In the genomic region with DNA sequence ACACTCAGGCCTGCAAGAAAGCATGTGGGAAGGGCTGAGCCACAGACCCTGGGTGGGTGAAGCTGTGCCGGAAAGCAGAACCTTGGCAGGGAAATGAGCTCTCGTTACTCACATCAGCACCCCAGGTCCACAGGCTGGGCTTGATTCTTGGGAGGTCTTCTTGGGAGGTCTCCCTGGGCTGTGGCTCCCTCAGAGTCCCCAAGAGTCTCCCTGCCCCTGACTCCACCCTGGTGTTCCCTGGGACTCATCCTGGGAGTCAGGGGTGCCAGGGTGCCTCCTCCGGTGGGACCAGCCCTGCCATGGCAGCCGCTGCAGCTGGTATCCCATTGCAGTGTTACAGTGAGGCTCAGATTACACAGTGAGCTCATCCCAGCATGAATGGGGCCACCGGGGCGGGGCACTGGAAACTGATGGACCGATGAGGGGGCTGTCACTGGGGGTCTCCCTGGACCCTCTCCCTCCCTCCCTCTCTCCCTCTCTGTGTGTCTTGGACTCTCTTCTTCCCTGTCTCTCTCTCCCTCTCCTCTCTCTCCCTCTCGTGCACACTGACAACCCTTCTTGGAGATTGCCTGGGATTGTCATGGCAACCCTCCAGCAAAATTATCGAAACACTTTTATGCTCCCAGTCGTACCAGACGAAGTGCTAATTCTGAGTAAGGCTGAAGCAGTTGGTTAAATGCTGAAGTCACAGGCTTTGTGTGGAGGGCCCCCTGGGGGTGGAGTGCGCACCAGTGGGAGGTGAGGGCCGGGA, we compare ENCODE assay signal across 1 cellular context.
A peak's percentile ranks its signal among the peaks of the same experiment; 100 is the strongest.
TF ChIP-seq lines count a peak whose summit lies in the region.

No MANE protein-coding gene starts in this region.

TF ChIP-seq in HEK293, 187 proteins besides CTCF, POLR2A, EP300 and RAD21 (continued from another document and continues in another):
- TF ChIP-seq, protein P1, sequence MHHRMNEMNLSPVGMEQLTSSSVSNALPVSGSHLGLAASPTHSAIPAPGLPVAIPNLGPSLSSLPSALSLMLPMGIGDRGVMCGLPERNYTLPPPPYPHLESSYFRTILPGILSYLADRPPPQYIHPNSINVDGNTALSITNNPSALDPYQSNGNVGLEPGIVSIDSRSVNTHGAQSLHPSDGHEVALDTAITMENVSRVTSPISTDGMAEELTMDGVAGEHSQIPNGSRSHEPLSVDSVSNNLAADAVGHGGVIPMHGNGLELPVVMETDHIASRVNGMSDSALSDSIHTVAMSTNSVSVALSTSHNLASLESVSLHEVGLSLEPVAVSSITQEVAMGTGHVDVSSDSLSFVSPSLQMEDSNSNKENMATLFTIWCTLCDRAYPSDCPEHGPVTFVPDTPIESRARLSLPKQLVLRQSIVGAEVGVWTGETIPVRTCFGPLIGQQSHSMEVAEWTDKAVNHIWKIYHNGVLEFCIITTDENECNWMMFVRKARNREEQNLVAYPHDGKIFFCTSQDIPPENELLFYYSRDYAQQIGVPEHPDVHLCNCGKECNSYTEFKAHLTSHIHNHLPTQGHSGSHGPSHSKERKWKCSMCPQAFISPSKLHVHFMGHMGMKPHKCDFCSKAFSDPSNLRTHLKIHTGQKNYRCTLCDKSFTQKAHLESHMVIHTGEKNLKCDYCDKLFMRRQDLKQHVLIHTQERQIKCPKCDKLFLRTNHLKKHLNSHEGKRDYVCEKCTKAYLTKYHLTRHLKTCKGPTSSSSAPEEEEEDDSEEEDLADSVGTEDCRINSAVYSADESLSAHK (tag by site-specific recombination; IDR thresholded peaks at IDR 0.05), result peak; percentile 97
- TF ChIP-seq ZFP69B (tag by site-specific recombination; IDR thresholded peaks at IDR 0.05) (peak; percentile 88), SCRT1 (tag by site-specific recombination; IDR thresholded peaks at IDR 0.05; ENCODE audit: borderline replicate concordance) (no peak), PRDM10 (tag by site-specific recombination; IDR thresholded peaks at IDR 0.05) (no peak; the same call in 1 of the 2 replicates), ZNF24 (tag by site-specific recombination; IDR thresholded peaks at IDR 0.05) (peak; percentile 47; the same call in 1 of the 2 replicates), ZBTB21 (tag by site-specific recombination; IDR thresholded peaks at IDR 0.05) (0 out of 2 replicates have a peak, but pooled peaks have one; percentile 23), PATZ1 (tag by site-specific recombination; IDR thresholded peaks at IDR 0.05) (peak; percentile 89), ZNF76 (tag by site-specific recombination; IDR thresholded peaks at IDR 0.05; ENCODE audit: borderline replicate concordance, low read depth) (0 out of 2 replicates have a peak, but pooled peaks have one; percentile 26), ZNF600 (tag by site-specific recombination; IDR thresholded peaks at IDR 0.05) (peak; percentile 52; the same call in 1 of the 2 replicates), ZNF580 (tag by site-specific recombination; IDR thresholded peaks at IDR 0.05) (no peak), ZNF335 (tag by site-specific recombination; conservative IDR thresholded peaks at IDR 0.05) (no peak; the same call in 1 of the 2 replicates), ZNF311 (tag by site-specific recombination; IDR thresholded peaks at IDR 0.05; ENCODE audit: borderline replicate concordance) (no peak), ZNF843 (tag by site-specific recombination; IDR thresholded peaks at IDR 0.05) (no peak; the same call in 1 of the 2 replicates), TRIM28 (IDR thresholded peaks at IDR 0.05; ENCODE audit: borderline replicate concordance, low read length) (no peak), HOXD13 (CRISPR knock-in tag; IDR thresholded peaks at IDR 0.05; ENCODE audit: borderline replicate concordance) (no peak), ZNF133 (tag by site-specific recombination; IDR thresholded peaks at IDR 0.05) (no peak), YY2 (tag by site-specific recombination; IDR thresholded peaks at IDR 0.05) (no peak), ZNF391 (tag by site-specific recombination; IDR thresholded peaks at IDR 0.05; ENCODE audit: borderline replicate concordance, low read depth) (peak; percentile 33; the same call in 1 of the 2 replicates), ZSCAN16 (tag by site-specific recombination; IDR thresholded peaks at IDR 0.05) (peak; percentile 98), PRDM6 (tag by site-specific recombination; IDR thresholded peaks at IDR 0.05) (no peak), ZNF19 (tag by site-specific recombination; IDR thresholded peaks at IDR 0.05; ENCODE audit: low read depth) (no peak), ZNF426 (tag by site-specific recombination; IDR thresholded peaks at IDR 0.05) (no peak), GLIS1 (tag by site-specific recombination; IDR thresholded peaks at IDR 0.05) (peak; percentile 98), ZNF398 (tag by site-specific recombination; IDR thresholded peaks at IDR 0.05) (peak; percentile 75), ZNF404 (tag by site-specific recombination; IDR thresholded peaks at IDR 0.05) (no peak), ZBTB20 (tag by site-specific recombination; IDR thresholded peaks at IDR 0.05) (0 out of 2 replicates have a peak, but pooled peaks have one; percentile 28), PRDM1 (tag by site-specific recombination; IDR thresholded peaks at IDR 0.05) (no peak), KLF9 (tag by site-specific recombination; IDR thresholded peaks at IDR 0.05; ENCODE audit: low read depth) (peak; percentile 47; the same call in 1 of the 2 replicates), GLIS2 (tag by site-specific recombination; IDR thresholded peaks at IDR 0.05) (peak; percentile 91), ZNF214 (tag by site-specific recombination; IDR thresholded peaks at IDR 0.05; ENCODE audit: borderline replicate concordance) (no peak), ZNF645 (tag by site-specific recombination; IDR thresholded peaks at IDR 0.05) (no peak), ZNF423 (tag by site-specific recombination; IDR thresholded peaks at IDR 0.05) (no peak)
- TF ChIP-seq, protein P2, sequence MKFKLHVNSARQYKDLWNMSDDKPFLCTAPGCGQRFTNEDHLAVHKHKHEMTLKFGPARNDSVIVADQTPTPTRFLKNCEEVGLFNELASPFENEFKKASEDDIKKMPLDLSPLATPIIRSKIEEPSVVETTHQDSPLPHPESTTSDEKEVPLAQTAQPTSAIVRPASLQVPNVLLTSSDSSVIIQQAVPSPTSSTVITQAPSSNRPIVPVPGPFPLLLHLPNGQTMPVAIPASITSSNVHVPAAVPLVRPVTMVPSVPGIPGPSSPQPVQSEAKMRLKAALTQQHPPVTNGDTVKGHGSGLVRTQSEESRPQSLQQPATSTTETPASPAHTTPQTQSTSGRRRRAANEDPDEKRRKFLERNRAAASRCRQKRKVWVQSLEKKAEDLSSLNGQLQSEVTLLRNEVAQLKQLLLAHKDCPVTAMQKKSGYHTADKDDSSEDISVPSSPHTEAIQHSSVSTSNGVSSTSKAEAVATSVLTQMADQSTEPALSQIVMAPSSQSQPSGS (tag by site-specific recombination; IDR thresholded peaks at IDR 0.05; ENCODE audit: low read depth), result 0 out of 2 replicates have a peak, but pooled peaks have one; percentile 22
- TF ChIP-seq, protein P3, sequence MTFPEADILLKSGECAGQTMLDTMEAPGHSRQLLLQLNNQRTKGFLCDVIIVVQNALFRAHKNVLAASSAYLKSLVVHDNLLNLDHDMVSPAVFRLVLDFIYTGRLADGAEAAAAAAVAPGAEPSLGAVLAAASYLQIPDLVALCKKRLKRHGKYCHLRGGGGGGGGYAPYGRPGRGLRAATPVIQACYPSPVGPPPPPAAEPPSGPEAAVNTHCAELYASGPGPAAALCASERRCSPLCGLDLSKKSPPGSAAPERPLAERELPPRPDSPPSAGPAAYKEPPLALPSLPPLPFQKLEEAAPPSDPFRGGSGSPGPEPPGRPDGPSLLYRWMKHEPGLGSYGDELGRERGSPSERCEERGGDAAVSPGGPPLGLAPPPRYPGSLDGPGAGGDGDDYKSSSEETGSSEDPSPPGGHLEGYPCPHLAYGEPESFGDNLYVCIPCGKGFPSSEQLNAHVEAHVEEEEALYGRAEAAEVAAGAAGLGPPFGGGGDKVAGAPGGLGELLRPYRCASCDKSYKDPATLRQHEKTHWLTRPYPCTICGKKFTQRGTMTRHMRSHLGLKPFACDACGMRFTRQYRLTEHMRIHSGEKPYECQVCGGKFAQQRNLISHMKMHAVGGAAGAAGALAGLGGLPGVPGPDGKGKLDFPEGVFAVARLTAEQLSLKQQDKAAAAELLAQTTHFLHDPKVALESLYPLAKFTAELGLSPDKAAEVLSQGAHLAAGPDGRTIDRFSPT (tag by site-specific recombination; IDR thresholded peaks at IDR 0.05), result peak; percentile 89; the same call in 1 of the 2 replicates
- TF ChIP-seq, protein P4, sequence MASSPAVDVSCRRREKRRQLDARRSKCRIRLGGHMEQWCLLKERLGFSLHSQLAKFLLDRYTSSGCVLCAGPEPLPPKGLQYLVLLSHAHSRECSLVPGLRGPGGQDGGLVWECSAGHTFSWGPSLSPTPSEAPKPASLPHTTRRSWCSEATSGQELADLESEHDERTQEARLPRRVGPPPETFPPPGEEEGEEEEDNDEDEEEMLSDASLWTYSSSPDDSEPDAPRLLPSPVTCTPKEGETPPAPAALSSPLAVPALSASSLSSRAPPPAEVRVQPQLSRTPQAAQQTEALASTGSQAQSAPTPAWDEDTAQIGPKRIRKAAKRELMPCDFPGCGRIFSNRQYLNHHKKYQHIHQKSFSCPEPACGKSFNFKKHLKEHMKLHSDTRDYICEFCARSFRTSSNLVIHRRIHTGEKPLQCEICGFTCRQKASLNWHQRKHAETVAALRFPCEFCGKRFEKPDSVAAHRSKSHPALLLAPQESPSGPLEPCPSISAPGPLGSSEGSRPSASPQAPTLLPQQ (tag by site-specific recombination; IDR thresholded peaks at IDR 0.05), result peak; percentile 95
